In the genomic region with DNA sequence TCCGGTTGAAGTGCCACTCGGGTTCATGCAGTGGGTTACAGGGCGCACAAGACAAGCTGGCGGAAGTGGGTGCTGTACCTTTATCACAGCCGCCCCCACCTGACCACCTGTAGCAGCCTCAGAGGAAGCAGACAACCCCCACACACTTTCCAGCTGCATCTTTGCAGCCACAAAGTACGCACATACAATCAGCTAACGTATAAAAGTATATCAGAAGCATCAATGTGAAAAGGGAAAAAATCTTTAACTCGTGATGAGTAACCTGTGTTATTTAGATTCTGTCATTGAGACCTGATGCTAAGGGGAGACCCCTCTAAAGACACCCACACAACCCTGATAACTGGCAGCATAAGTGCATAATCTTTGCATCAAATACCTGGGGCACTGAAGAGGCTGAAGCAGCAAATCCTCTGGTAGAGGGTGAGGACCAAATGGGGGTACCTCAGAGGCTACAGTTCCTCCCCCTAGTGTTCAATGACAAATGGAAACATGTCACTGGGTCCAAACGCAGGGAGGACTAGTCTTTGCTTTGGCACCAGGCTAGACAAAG, we compare ENCODE assay signal across 8 cellular contexts.
DNase-seq lines count a peak whose midpoint lies in the region; ATAC-seq and TF ChIP-seq lines count a peak whose summit lies in the region.

No MANE protein-coding gene starts in this region.

- TF ChIP-seq CTCF in RWPE1 (conservative IDR thresholded peaks at IDR 0.05; ENCODE audit: low read depth): no peak

- peaks cover 17% of the 10 kb centered on the region for H3K36me3 Mint-ChIP-seq in stimulated activated effector memory CD8-positive, alpha-beta T cell treated with anti-CD3 and anti-CD28 coated beads, Interleukin-12 subunit alpha, Interleukin-12 subunit beta, amount 100 ng/mL, for 72 hours

- H3K4me3 Mint-ChIP-seq in stimulated activated effector memory CD8-positive, alpha-beta T cell treated with anti-CD3 and anti-CD28 coated beads, Interleukin-12 subunit alpha, Interleukin-12 subunit beta, amount 100 ng/mL, for 72 hours: peak overlapping the region; percentile 17

- ATAC-seq in stimulated activated effector memory CD8-positive, alpha-beta T cell treated with anti-CD3 and anti-CD28 coated beads, Interleukin-12 subunit alpha, Interleukin-12 subunit beta, amount 100 ng/mL, for 72 hours: peak; percentile 99

- DNase-seq in NAMALWA (ENCODE audit: low spot score) (peak; percentile 72), left kidney (ENCODE audit: low read depth, low spot score) (peak; percentile 33), NCI-H1694 treated with DMSO at 0.1 percent for 48 hours (lab: John Stamatoyannopoulos, UW) (no peak), RWPE1 (ENCODE audit: low spot score) (no peak), SHP77 treated with DMSO at 0.1 percent for 48 hours (lab: John Stamatoyannopoulos, UW) (no peak), NCI-H510A (lab: John Stamatoyannopoulos, UW) (no peak)
- peak; percentile 87 for DNase-seq in activated CD8-positive, alpha-beta memory T cell treated with anti-CD3 and anti-CD28 coated beads, Interleukin-2, amount 50 U/mL, for 4 hours
- DNase-seq in stimulated activated effector memory CD8-positive, alpha-beta T cell treated with anti-CD3 and anti-CD28 coated beads, Interleukin-12 subunit alpha, Interleukin-12 subunit beta, amount 100 ng/mL, for 72 hours (ENCODE audit: low spot score in 2 of 2): peak; percentile 50 to 80

- peak overlapping the region; percentile 9 for H3K27ac Mint-ChIP-seq in stimulated activated effector memory CD8-positive, alpha-beta T cell treated with anti-CD3 and anti-CD28 coated beads, Interleukin-12 subunit alpha, Interleukin-12 subunit beta, amount 100 ng/mL, for 72 hours

- peaks cover 42% of the 10 kb centered on the region for H3K4me1 Mint-ChIP-seq in stimulated activated effector memory CD8-positive, alpha-beta T cell treated with anti-CD3 and anti-CD28 coated beads, Interleukin-12 subunit alpha, Interleukin-12 subunit beta, amount 100 ng/mL, for 72 hours

- CTCF ChIA-PET in RWPE1 (lab: Yijun Ruan, JAX): interaction anchor here (0.6 kb wide), 1 partner anchor 1470 kb away, joined by 4 read pairs; no protein-coding TSS in a partner anchor

- no peaks in the 10 kb centered on the region for H3K9me3 Mint-ChIP-seq in stimulated activated effector memory CD8-positive, alpha-beta T cell treated with anti-CD3 and anti-CD28 coated beads, Interleukin-12 subunit alpha, Interleukin-12 subunit beta, amount 100 ng/mL, for 72 hours

- H3K27ac ChIP-seq in RWPE1: no peak overlapping the region

- POLR2A ChIA-PET in RWPE1 (lab: Yijun Ruan, JAX; ENCODE audit: low non-redundant PET): no interaction called here

Comparison
In these comparisons a context has a peak if more than half of its experiments do, and no peak if none do; other contexts are left out.
1. DNase-seq: peak in NAMALWA (single experiment), activated CD8-positive, alpha-beta memory T cell treated with anti-CD3 and anti-CD28 coated beads, Interleukin-2, amount 50 U/mL, for 4 hours (single experiment), left kidney (single experiment) and stimulated activated effector memory CD8-positive, alpha-beta T cell treated with anti-CD3 and anti-CD28 coated beads, Interleukin-12 subunit alpha, Interleukin-12 subunit beta, amount 100 ng/mL, for 72 hours (2 of 2); none in NCI-H1694 treated with DMSO at 0.1 percent for 48 hours (single experiment), RWPE1 (single experiment), SHP77 treated with DMSO at 0.1 percent for 48 hours (single experiment) and NCI-H510A (single experiment).